ENCODE assay signal across 20 cellular contexts in the genomic region with DNA sequence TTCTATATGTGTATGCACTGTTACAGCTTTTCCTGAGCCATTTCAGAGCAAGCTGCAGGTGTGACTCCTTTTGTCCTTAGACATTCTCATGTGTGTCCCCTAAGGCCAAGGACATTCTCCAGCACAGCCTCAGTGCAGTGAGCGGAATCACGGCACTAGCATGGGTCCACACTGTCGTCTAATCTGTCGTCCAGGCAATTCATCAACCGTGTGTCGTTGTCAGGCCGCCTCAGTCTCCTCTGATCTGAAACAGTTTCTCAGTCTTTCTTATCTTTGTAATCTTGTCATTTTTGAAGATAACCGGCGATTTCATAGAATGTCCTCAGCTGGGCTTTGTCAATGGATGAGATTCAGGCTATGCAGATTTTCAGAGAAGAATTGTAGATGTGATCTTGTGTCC. TPM values are rescaled to one million over a fixed set of nuclear protein-coding genes. Genes with fewer than 3 reads are reported as not detected.
"Had no signal": no experiment of that assay in that cellular context is flagged by ENCODE, and none has a peak within 500 bp of the region (broad histone marks: within the 10 kb centered on the region; RNA-seq: fewer than 3 reads in every experiment).

No MANE protein-coding gene starts in this region.

RNA-seq across cellular contexts. Expression of a gene that starts 30.5 kb away (rescaled TPM):
- total RNA-seq: activated naive CD4-positive, alpha-beta T cell treated with anti-CD3 and anti-CD28 coated beads for 36 hours; activated naive CD4-positive, alpha-beta T cell treated with anti-CD3 and anti-CD28 coated beads, Interleukin-2, amount 50 U/mL, for 72 hours; activated naive CD8-positive, alpha-beta T cell treated with anti-CD3 and anti-CD28 coated beads for 36 hours; activated naive CD8-positive, alpha-beta T cell treated with anti-CD3 and anti-CD28 coated beads, Interleukin-2, amount 10 ng/mL, durations not matched to agents 7 days and 5 days; activated T-cell treated with anti-CD3 and anti-CD28 coated beads, Interleukin-2, amount 50 U/mL, for 4 hours; activated T-cell treated with anti-CD3 and anti-CD28 coated beads, Interleukin-2, amount 50 U/mL, for 72 hours; activated T-helper 1 cell treated with anti-CD3 and anti-CD28 coated beads, Interleukin-12 subunit alpha, Interleukin-12 subunit beta, Interleukin-2, Interleukin-4 antibody, amounts not matched to agents 30 ng/mL and 10 ng/mL and 1 ng/mL, durations not matched to agents 14 hours and 24 hours and 36 hours; activated T-helper 17 cell treated with anti-CD3 and anti-CD28 coated beads, Interleukin-2, amount 50 U/mL, for 72 hours; activated T-helper 2 cell treated with anti-CD3 and anti-CD28 coated beads, Interferon-gamma antibody, Interleukin-2, Interleukin-4, amounts not matched to agents 10 μg/mL and 5 μg/mL and 100 μg/mL, durations not matched to agents 14 hours and 24 hours and 36 hours; adrenal gland; aorta; ascending aorta; astrocyte; body of pancreas; breast epithelium; cardiac muscle cell; cardiac septum; cerebellum; chondrocyte had no signal
- polyA plus RNA-seq: adipose tissue, adrenal gland, aorta, cardiac muscle cell had no signal

RNA-seq across cellular contexts. Expression of a gene that starts 31.4 kb away (rescaled TPM):
- total RNA-seq: activated naive CD4-positive, alpha-beta T cell treated with anti-CD3 and anti-CD28 coated beads for 36 hours; activated naive CD4-positive, alpha-beta T cell treated with anti-CD3 and anti-CD28 coated beads, Interleukin-2, amount 50 U/mL, for 72 hours; activated naive CD8-positive, alpha-beta T cell treated with anti-CD3 and anti-CD28 coated beads for 36 hours; activated naive CD8-positive, alpha-beta T cell treated with anti-CD3 and anti-CD28 coated beads, Interleukin-2, amount 10 ng/mL, durations not matched to agents 7 days and 5 days; activated T-cell treated with anti-CD3 and anti-CD28 coated beads, Interleukin-2, amount 50 U/mL, for 4 hours; activated T-cell treated with anti-CD3 and anti-CD28 coated beads, Interleukin-2, amount 50 U/mL, for 72 hours; activated T-helper 1 cell treated with anti-CD3 and anti-CD28 coated beads, Interleukin-12 subunit alpha, Interleukin-12 subunit beta, Interleukin-2, Interleukin-4 antibody, amounts not matched to agents 30 ng/mL and 10 ng/mL and 1 ng/mL, durations not matched to agents 14 hours and 24 hours and 36 hours; activated T-helper 17 cell treated with anti-CD3 and anti-CD28 coated beads, Interleukin-2, amount 50 U/mL, for 72 hours; activated T-helper 2 cell treated with anti-CD3 and anti-CD28 coated beads, Interferon-gamma antibody, Interleukin-2, Interleukin-4, amounts not matched to agents 10 μg/mL and 5 μg/mL and 100 μg/mL, durations not matched to agents 14 hours and 24 hours and 36 hours; ascending aorta; astrocyte; body of pancreas; breast epithelium; cardiac septum; cerebellum; chondrocyte had no signal
- polyA plus RNA-seq: adipose tissue, aorta, cardiac muscle cell had no signal
